In genomic region chr12:64222011-64222765, GRCh38 we compare ENCODE assay signal across 1 cellular context.
A peak's percentile ranks its signal among the peaks of the same experiment; 100 is the strongest.
TF ChIP-seq lines count a peak whose summit lies in the region.

KICS2 (minus strand) TSS chr12:64222296; CDS start chr12:64222237, 59 bp downstream.

TF ChIP-seq in HEK293, 187 proteins besides CTCF, POLR2A, EP300 and RAD21 (continued from another document and continues in another):
- TF ChIP-seq, protein P1, sequence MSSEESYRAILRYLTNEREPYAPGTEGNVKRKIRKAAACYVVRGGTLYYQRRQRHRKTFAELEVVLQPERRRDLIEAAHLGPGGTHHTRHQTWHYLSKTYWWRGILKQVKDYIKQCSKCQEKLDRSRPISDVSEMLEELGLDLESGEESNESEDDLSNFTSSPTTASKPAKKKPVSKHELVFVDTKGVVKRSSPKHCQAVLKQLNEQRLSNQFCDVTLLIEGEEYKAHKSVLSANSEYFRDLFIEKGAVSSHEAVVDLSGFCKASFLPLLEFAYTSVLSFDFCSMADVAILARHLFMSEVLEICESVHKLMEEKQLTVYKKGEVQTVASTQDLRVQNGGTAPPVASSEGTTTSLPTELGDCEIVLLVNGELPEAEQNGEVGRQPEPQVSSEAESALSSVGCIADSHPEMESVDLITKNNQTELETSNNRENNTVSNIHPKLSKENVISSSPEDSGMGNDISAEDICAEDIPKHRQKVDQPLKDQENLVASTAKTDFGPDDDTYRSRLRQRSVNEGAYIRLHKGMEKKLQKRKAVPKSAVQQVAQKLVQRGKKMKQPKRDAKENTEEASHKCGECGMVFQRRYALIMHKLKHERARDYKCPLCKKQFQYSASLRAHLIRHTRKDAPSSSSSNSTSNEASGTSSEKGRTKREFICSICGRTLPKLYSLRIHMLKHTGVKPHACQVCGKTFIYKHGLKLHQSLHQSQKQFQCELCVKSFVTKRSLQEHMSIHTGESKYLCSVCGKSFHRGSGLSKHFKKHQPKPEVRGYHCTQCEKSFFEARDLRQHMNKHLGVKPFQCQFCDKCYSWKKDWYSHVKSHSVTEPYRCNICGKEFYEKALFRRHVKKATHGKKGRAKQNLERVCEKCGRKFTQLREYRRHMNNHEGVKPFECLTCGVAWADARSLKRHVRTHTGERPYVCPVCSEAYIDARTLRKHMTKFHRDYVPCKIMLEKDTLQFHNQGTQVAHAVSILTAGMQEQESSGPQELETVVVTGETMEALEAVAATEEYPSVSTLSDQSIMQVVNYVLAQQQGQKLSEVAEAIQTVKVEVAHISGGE (tag by site-specific recombination; conservative IDR thresholded peaks at IDR 0.05; ENCODE audit: low read depth), result no peak
- TF ChIP-seq KLF10 (tag by site-specific recombination; IDR thresholded peaks at IDR 0.05), result peak; percentile 64; the same call in 1 of the 2 replicates
- no peak for TF ChIP-seq ZNF354C (tag by site-specific recombination; IDR thresholded peaks at IDR 0.05; ENCODE audit: borderline replicate concordance, low read depth)
- TF ChIP-seq PRDM6 (tag by site-specific recombination; IDR thresholded peaks at IDR 0.05), result no peak
- no peak for TF ChIP-seq ZNF670 (tag by site-specific recombination; IDR thresholded peaks at IDR 0.05; ENCODE audit: low read depth)
- no peak for TF ChIP-seq ZNF292 (tag by site-specific recombination; IDR thresholded peaks at IDR 0.05; ENCODE audit: borderline replicate concordance, low read depth)
- TF ChIP-seq, protein P2, sequence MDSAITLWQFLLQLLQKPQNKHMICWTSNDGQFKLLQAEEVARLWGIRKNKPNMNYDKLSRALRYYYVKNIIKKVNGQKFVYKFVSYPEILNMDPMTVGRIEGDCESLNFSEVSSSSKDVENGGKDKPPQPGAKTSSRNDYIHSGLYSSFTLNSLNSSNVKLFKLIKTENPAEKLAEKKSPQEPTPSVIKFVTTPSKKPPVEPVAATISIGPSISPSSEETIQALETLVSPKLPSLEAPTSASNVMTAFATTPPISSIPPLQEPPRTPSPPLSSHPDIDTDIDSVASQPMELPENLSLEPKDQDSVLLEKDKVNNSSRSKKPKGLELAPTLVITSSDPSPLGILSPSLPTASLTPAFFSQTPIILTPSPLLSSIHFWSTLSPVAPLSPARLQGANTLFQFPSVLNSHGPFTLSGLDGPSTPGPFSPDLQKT (IDR thresholded peaks at IDR 0.05; ENCODE audit: borderline replicate concordance, low read depth, low read length), result no peak
- TF ChIP-seq BCL6B (tag by site-specific recombination; IDR thresholded peaks at IDR 0.05), result no peak
- peak; percentile 86 for TF ChIP-seq KLF8 (tag by site-specific recombination; IDR thresholded peaks at IDR 0.05)
- no peak for TF ChIP-seq ZNF747 (tag by site-specific recombination; IDR thresholded peaks at IDR 0.05)
- 0 out of 2 replicates have a peak, but pooled peaks have one; percentile 9 for TF ChIP-seq ZBTB7A (tag by site-specific recombination; IDR thresholded peaks at IDR 0.05; ENCODE audit: low read depth)
- TF ChIP-seq GLI4 (tag by site-specific recombination; IDR thresholded peaks at IDR 0.05), result 0 out of 2 replicates have a peak, but pooled peaks have one; percentile 8
- TF ChIP-seq ZBTB20 (tag by site-specific recombination; IDR thresholded peaks at IDR 0.05), result no peak; the same call in 1 of the 2 replicates
- TF ChIP-seq ZNF404 (tag by site-specific recombination; IDR thresholded peaks at IDR 0.05), result no peak
- TF ChIP-seq ZFP3 (tag by site-specific recombination; IDR thresholded peaks at IDR 0.05; ENCODE audit: low read depth), result no peak; the same call in 1 of the 2 replicates
- no peak for TF ChIP-seq ZBTB44 (tag by site-specific recombination; IDR thresholded peaks at IDR 0.05)
- TF ChIP-seq, protein P3, sequence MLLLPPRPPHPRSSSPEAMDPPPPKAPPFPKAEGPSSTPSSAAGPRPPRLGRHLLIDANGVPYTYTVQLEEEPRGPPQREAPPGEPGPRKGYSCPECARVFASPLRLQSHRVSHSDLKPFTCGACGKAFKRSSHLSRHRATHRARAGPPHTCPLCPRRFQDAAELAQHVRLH (tag by site-specific recombination; IDR thresholded peaks at IDR 0.05), result peak; percentile 9; the same call in 1 of the 2 replicates
- no peak for TF ChIP-seq ZNF514 (tag by site-specific recombination; IDR thresholded peaks at IDR 0.05)
- peak; percentile 71; the same call in 1 of the 2 replicates for TF ChIP-seq ZNF660 (tag by site-specific recombination; IDR thresholded peaks at IDR 0.05)
- no peak for TF ChIP-seq ZNF560 (tag by site-specific recombination; IDR thresholded peaks at IDR 0.05; ENCODE audit: borderline replicate concordance)
- TF ChIP-seq, protein P4, sequence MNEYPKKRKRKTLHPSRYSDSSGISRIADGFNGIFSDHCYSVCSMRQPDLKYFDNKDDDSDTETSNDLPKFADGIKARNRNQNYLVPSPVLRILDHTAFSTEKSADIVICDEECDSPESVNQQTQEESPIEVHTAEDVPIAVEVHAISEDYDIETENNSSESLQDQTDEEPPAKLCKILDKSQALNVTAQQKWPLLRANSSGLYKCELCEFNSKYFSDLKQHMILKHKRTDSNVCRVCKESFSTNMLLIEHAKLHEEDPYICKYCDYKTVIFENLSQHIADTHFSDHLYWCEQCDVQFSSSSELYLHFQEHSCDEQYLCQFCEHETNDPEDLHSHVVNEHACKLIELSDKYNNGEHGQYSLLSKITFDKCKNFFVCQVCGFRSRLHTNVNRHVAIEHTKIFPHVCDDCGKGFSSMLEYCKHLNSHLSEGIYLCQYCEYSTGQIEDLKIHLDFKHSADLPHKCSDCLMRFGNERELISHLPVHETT (tag by site-specific recombination; IDR thresholded peaks at IDR 0.05), result peak; percentile 74
- peak; percentile 83 for TF ChIP-seq SP7 (tag by site-specific recombination; IDR thresholded peaks at IDR 0.05)
- no peak for TF ChIP-seq ZNF416 (tag by site-specific recombination; IDR thresholded peaks at IDR 0.05)
- peak; percentile 58 for TF ChIP-seq ZBTB48 (tag by site-specific recombination; IDR thresholded peaks at IDR 0.05)
- TF ChIP-seq ZBTB49 (tag by site-specific recombination; IDR thresholded peaks at IDR 0.05; ENCODE audit: low read depth), result no peak
- TF ChIP-seq, protein P5, sequence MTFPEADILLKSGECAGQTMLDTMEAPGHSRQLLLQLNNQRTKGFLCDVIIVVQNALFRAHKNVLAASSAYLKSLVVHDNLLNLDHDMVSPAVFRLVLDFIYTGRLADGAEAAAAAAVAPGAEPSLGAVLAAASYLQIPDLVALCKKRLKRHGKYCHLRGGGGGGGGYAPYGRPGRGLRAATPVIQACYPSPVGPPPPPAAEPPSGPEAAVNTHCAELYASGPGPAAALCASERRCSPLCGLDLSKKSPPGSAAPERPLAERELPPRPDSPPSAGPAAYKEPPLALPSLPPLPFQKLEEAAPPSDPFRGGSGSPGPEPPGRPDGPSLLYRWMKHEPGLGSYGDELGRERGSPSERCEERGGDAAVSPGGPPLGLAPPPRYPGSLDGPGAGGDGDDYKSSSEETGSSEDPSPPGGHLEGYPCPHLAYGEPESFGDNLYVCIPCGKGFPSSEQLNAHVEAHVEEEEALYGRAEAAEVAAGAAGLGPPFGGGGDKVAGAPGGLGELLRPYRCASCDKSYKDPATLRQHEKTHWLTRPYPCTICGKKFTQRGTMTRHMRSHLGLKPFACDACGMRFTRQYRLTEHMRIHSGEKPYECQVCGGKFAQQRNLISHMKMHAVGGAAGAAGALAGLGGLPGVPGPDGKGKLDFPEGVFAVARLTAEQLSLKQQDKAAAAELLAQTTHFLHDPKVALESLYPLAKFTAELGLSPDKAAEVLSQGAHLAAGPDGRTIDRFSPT (tag by site-specific recombination; IDR thresholded peaks at IDR 0.05), result peak; percentile 77
- peak; percentile 94 for TF ChIP-seq ZEB2 (tag by site-specific recombination; IDR thresholded peaks at IDR 0.05)
- no peak for TF ChIP-seq ZFP41 (tag by site-specific recombination; IDR thresholded peaks at IDR 0.05; ENCODE audit: borderline replicate concordance)
- TF ChIP-seq, protein P6, sequence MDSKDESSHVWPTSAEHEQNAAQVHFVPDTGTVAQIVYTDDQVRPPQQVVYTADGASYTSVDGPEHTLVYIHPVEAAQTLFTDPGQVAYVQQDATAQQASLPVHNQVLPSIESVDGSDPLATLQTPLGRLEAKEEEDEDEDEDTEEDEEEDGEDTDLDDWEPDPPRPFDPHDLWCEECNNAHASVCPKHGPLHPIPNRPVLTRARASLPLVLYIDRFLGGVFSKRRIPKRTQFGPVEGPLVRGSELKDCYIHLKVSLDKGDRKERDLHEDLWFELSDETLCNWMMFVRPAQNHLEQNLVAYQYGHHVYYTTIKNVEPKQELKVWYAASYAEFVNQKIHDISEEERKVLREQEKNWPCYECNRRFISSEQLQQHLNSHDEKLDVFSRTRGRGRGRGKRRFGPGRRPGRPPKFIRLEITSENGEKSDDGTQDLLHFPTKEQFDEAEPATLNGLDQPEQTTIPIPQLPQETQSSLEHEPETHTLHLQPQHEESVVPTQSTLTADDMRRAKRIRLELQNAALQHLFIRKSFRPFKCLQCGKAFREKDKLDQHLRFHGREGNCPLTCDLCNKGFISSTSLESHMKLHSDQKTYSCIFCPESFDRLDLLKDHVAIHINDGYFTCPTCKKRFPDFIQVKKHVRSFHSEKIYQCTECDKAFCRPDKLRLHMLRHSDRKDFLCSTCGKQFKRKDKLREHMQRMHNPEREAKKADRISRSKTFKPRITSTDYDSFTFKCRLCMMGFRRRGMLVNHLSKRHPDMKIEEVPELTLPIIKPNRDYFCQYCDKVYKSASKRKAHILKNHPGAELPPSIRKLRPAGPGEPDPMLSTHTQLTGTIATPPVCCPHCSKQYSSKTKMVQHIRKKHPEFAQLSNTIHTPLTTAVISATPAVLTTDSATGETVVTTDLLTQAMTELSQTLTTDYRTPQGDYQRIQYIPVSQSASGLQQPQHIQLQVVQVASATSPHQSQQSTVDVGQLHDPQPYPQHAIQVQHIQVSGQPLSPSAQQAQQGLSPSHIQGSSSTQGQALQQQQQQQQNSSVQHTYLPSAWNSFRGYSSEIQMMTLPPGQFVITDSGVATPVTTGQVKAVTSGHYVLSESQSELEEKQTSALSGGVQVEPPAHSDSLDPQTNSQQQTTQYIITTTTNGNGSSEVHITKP (tag by site-specific recombination; IDR thresholded peaks at IDR 0.05), result peak; percentile 93
- no peak for TF ChIP-seq ZNF530 (tag by site-specific recombination; IDR thresholded peaks at IDR 0.05; ENCODE audit: low read depth)
- TF ChIP-seq ZNF510 (tag by site-specific recombination; IDR thresholded peaks at IDR 0.05; ENCODE audit: insufficient replicate concordance), result no peak
- TF ChIP-seq, protein P7, sequence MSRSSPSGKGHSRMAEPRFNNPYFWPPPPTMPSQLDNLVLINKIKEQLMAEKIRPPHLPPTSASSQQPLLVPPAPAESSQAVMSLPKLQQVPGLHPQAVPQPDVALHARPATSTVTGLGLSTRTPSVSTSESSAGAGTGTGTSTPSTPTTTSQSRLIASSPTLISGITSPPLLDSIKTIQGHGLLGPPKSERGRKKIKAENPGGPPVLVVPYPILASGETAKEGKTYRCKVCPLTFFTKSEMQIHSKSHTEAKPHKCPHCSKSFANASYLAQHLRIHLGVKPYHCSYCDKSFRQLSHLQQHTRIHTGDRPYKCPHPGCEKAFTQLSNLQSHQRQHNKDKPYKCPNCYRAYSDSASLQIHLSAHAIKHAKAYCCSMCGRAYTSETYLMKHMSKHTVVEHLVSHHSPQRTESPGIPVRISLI (tag by site-specific recombination; IDR thresholded peaks at IDR 0.05), result no peak
- TF ChIP-seq ZNF837 (tag by site-specific recombination; IDR thresholded peaks at IDR 0.05), result no peak
